10 cellular contexts compared by ENCODE assay signal in the genomic region with DNA sequence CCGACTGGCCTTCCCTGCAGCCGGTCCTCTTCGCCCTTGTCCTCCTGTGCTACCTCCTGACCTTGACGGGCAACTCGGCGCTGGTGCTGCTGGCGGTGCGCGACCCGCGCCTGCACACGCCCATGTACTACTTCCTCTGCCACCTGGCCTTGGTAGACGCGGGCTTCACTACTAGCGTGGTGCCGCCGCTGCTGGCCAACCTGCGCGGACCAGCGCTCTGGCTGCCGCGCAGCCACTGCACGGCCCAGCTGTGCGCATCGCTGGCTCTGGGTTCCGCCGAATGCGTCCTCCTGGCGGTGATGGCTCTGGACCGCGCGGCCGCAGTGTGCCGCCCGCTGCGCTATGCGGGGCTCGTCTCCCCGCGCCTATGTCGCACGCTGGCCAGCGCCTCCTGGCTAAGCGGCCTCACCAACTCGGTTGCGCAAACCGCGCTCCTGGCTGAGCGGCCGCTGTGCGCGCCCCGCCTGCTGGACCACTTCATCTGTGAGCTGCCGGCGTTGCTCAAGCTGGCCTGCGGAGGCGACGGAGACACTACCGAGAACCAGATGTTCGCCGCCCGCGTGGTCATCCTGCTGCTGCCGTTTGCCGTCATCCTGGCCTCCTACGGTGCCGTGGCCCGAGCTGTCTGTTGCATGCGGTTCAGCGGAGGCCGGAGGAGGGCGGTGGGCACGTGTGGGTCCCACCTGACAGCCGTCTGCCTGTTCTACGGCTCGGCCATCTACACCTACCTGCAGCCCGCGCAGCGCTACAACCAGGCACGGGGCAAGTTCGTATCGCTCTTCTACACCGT. TPM values are rescaled to one million over a fixed set of nuclear protein-coding genes. Genes with fewer than 3 reads are reported as not detected.
DNase-seq lines count a peak whose midpoint lies in the region; ATAC-seq, FAIRE-seq and TF ChIP-seq lines count a peak whose summit lies in the region.
"Had no signal": no experiment of that assay in that cellular context is flagged by ENCODE, and none has a peak within 500 bp of the region (broad histone marks: within the 10 kb centered on the region; RNA-seq: fewer than 3 reads in every experiment).

No MANE protein-coding gene starts in this region.

- peak; percentile 70 for ATAC-seq in SK-N-SH treated with all-trans-retinoic acid at 6 μM for 48 hours
- ATAC-seq in lower lobe of right lung, result peak; percentile 92 to 93
- ATAC-seq in HG03565 (IDR thresholded peaks at IDR 0.05; ENCODE audit: unreplicated experiment), result no peak
- no peak for ATAC-seq in GM21528 (IDR thresholded peaks at IDR 0.05; ENCODE audit: low FRiP score, unreplicated experiment)

- TF ChIP-seq CTCF in dorsolateral prefrontal cortex (IDR thresholded peaks at IDR 0.05 in 54 of 56, conservative IDR thresholded peaks at IDR 0.05 in 2 of 56; ENCODE audit: low read depth in 1 of 56, partially characterized antibody in 56 of 56), result peak in 2 of 56 donors; percentile 9 to 24
- TF ChIP-seq CTCF in lower lobe of right lung (IDR thresholded peaks at IDR 0.05), result peak; percentile 26

- intact Hi-C loops in dorsolateral prefrontal cortex (cut with DNase I), result no loop called here
- intact Hi-C loops in lower lobe of right lung (cut with DNase I), result no loop called here

- in situ Hi-C loops in KBM-7 (cut with MboI; ENCODE audit: low pct_unique_long_range_greater_than_20kb, low sequenced_read_pairs), result no loop called here

- H3K9me3 ChIP-seq in lower lobe of right lung, result no peaks in the 10 kb centered on the region

- peaks cover 15% of the 10 kb centered on the region for H3K4me1 ChIP-seq in lower lobe of right lung

- H3K27ac ChIP-seq in dorsolateral prefrontal cortex, result peak overlapping the region in 4 of 59 donors; percentile 2 to 63 (median 34)
- H3K27ac ChIP-seq in lower lobe of right lung, result peak overlapping the region; percentile 41
- H3K27ac ChIP-seq: KMS-11 had no signal

- peak; percentile 46 for FAIRE-seq in GM12892 (lab: Jason Lieb, UNC)

- H3K4me3 ChIP-seq in dorsolateral prefrontal cortex, result peak overlapping the region in 58 of 59 donors; percentile 28 to 69 (median 56)
- peak overlapping the region; percentile 54 for H3K4me3 ChIP-seq in lower lobe of right lung

- peaks cover 0 to 52% (median 25%) of the 10 kb centered on the region in 45 donors for H3K27me3 ChIP-seq in dorsolateral prefrontal cortex
- H3K27me3 ChIP-seq in lower lobe of right lung (ENCODE audit: low read depth), result peaks cover 38% of the 10 kb centered on the region

- DNase-seq in GM12892 (ENCODE audit: insufficient read length) (no peak), dorsolateral prefrontal cortex (peak in 8 of 10 donors; percentile 5 to 61 (median 45)), lower lobe of right lung (peak; percentile 85), stromal cell of bone marrow (ENCODE audit: low read depth) (peak; percentile 4), KBM-7 (no peak)

- no peak for TF ChIP-seq POLR2A in GM12892 (IDR thresholded peaks at IDR 0.05; ENCODE audit: low read depth, low read length)

- H3K36me3 ChIP-seq in lower lobe of right lung, result no peaks in the 10 kb centered on the region

TF ChIP-seq in SK-N-SH treated with all-trans-retinoic acid at 6 μM for 48 hours, 23 proteins besides CTCF, POLR2A, EP300 and RAD21:
- TF ChIP-seq ZFP30 (CRISPR knock-in tag; IDR thresholded peaks at IDR 0.05) (no peak), TOX (CRISPR knock-in tag; IDR thresholded peaks at IDR 0.05; ENCODE audit: borderline replicate concordance) (no peak), BACH2 (CRISPR knock-in tag; IDR thresholded peaks at IDR 0.05; ENCODE audit: borderline replicate concordance) (no peak), ZNF565 (CRISPR knock-in tag; conservative IDR thresholded peaks at IDR 0.05; ENCODE audit: low read depth) (no peak)

RNA-seq across cellular contexts. Expression of gene UBD, which starts 6.1 kb away (rescaled TPM):
- 47.8 TPM for polyA plus RNA-seq in GM12892 (2012; ENCODE audit: missing spikeins)
- 1 to 10 TPM in 2 of 120 experiments, under 1 TPM in 10, not detected in 108; 0.44 to 2.6 (median 0.61) TPM for total RNA-seq in dorsolateral prefrontal cortex
- 1.9 TPM for total RNA-seq in lower lobe of right lung
- total RNA-seq: myocyte had no signal

RNA-seq across cellular contexts. Expression of gene OR2H2, which starts 31.5 kb away (rescaled TPM):
- polyA plus RNA-seq in GM12892 (2012; ENCODE audit: missing spikeins), result not detected
- total RNA-seq in dorsolateral prefrontal cortex (not detected), lower lobe of right lung (not detected)
- total RNA-seq: myocyte had no signal

Comparison
In these comparisons a context has a peak if more than half of its experiments do, and no peak if none do; other contexts are left out.
1. DNase-seq: peak in dorsolateral prefrontal cortex (8 of 10), lower lobe of right lung (single experiment) and stromal cell of bone marrow (single experiment); none in GM12892 (single experiment) and KBM-7 (single experiment).
2. ATAC-seq: peak in SK-N-SH treated with all-trans-retinoic acid at 6 μM for 48 hours (single experiment) and lower lobe of right lung (2 of 2); none in HG03565 (single experiment) and GM21528 (single experiment).